In the genomic region with DNA sequence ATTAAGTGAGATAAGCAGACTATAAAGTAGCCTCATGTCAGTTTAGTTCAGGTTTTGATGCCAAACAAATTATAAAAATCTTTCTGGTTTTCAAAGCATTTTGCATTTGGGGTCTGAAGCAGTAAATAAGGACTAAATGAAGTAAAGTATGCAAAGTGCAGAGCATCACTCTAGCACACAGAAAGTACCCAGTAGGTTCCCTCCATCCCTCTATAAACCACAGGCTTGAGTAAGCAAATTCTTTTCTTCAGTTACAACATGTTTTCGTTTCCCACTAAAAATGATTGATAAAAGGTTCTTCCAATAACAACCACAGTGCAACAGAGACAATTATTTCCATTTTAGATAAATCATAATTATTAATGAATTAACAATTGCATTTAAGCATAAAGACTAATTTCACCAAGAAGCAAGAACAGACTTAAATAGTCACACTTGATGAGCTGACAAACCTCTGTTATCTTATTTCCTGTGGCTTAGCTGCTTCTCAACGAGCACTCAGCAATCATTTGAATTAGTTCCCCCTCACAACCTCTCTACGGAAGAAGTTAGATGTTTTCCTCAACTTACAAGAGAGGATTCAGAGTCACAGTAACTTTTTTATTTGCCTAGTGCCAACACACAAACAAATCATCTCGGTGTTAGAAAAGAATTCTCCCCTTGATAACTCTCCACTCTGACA, we compare ENCODE assay signal across 8 cellular contexts.
DNase-seq lines count a peak whose midpoint lies in the region; ATAC-seq and TF ChIP-seq lines count a peak whose summit lies in the region.

No MANE protein-coding gene starts in this region.

- H3K27ac ChIP-seq in SJCRH30 = no peak overlapping the region

- DNase-seq in cardiac fibroblast (ENCODE audit: low read depth in 2 of 2) = peak; percentile 12 to 22
- no peak for DNase-seq in NCI-H187 treated with DMSO at 0.1 percent for 48 hours (lab: John Stamatoyannopoulos, UW)
- DNase-seq in NCI-H345 treated with DMSO at 0.1 percent for 48 hours (lab: John Stamatoyannopoulos, UW; ENCODE audit: unreplicated experiment) = no peak
- DNase-seq in SJCRH30 = no peak
- DNase-seq in DMS153 (lab: John Stamatoyannopoulos, UW) = no peak

- ATAC-seq in GM18499 (IDR thresholded peaks at IDR 0.05; ENCODE audit: insufficient read depth, unreplicated experiment) (peak; percentile 56), GM21381 (IDR thresholded peaks at IDR 0.05; ENCODE audit: unreplicated experiment) (peak; percentile 51), HG03432 (IDR thresholded peaks at IDR 0.05; ENCODE audit: unreplicated experiment) (peak; percentile 60)

- no peak for TF ChIP-seq CTCF in cardiac fibroblast (IDR thresholded peaks at IDR 0.05; ENCODE audit: low read depth, low read length)

- no peaks in the 10 kb centered on the region for H3K9me3 ChIP-seq in SJCRH30 (replicated peaks)

- peaks cover 2% of the 10 kb centered on the region; the same call in 1 of the 2 replicates for H3K36me3 ChIP-seq in SJCRH30

- no peaks in the 10 kb centered on the region for H3K27me3 ChIP-seq in SJCRH30

- H3K4me1 ChIP-seq in SJCRH30 = peaks cover 17% of the 10 kb centered on the region

- H3K4me3 ChIP-seq in cardiac fibroblast (replicated peaks in 1 of 2; ENCODE audit: low read depth in 2 of 2, low read length in 2 of 2) = no peak overlapping the region
- no peak overlapping the region for H3K4me3 ChIP-seq in SJCRH30

Comparison
In these comparisons a context has a peak if more than half of its experiments do, and no peak if none do; other contexts are left out.
1. DNase-seq: peak in cardiac fibroblast (2 of 2); none in NCI-H187 treated with DMSO at 0.1 percent for 48 hours (single experiment), NCI-H345 treated with DMSO at 0.1 percent for 48 hours (single experiment), SJCRH30 (0 of 2) and DMS153 (single experiment).
2. Peak in every context shown above with its lines, with median percentiles within 50 percentile points of each other: ATAC-seq.